15 cellular contexts compared by ENCODE assay signal in the genomic region with DNA sequence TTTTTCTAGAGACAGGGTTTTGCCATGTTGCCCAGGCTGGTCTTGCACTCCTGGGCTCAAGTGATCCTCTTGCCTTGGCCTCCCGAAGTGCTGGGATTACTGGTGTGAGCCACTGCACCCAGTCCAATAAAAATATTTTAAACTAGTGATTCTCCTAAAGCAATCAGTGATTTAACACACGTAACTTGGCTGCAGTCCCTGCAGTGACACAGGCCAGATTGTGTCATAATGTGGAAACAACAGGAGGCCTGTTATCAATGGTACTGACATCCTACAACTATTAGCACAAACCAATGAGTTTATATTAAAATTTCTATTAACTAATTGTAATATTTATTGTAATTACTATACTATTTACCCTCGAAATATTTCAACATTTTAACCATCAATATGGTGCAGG. TPM values are rescaled to one million over a fixed set of nuclear protein-coding genes. Genes with fewer than 3 reads are reported as not detected.
A peak's percentile ranks its signal among the peaks of the same experiment; 100 is the strongest.
DNase-seq lines count a peak whose midpoint lies in the region; ATAC-seq and TF ChIP-seq lines count a peak whose summit lies in the region.
"Had no signal": no experiment of that assay in that cellular context is flagged by ENCODE, and none has a peak within 500 bp of the region (broad histone marks: within the 10 kb centered on the region; RNA-seq: fewer than 3 reads in every experiment).

No MANE protein-coding gene starts in this region.

- no peak overlapping the region for H3K27ac Mint-ChIP-seq in activated CD4-positive, alpha-beta T cell treated with anti-CD3 and anti-CD28 coated beads, Interleukin-2, amount 10 ng/mL, durations not matched to agents 7 days and 5 days
- H3K27ac Mint-ChIP-seq in central memory CD8-positive, alpha-beta T cell (ENCODE audit: low read depth): no peak overlapping the region
- no peak overlapping the region for H3K27ac Mint-ChIP-seq in nephron progenitor cell

- H3K4me1 ChIP-seq in HEK293 (ENCODE audit: control insufficient read depth, insufficient read depth, low read length): 0 out of 2 replicates have a peak, but pooled peaks cover 4% of the 10 kb centered on the region

- peaks cover 18% of the 10 kb centered on the region for H3K27me3 Mint-ChIP-seq in activated CD4-positive, alpha-beta T cell treated with anti-CD3 and anti-CD28 coated beads, Interleukin-2, amount 10 ng/mL, durations not matched to agents 7 days and 5 days
- H3K27me3 Mint-ChIP-seq in central memory CD8-positive, alpha-beta T cell: peaks cover 19% of the 10 kb centered on the region
- peaks cover 30% of the 10 kb centered on the region for H3K27me3 Mint-ChIP-seq in nephron progenitor cell (ENCODE audit: low read depth, poor library complexity)

- no peak for ATAC-seq in central memory CD8-positive, alpha-beta T cell (replicated peaks; ENCODE audit: extremely low read depth, poor library complexity, severe bottlenecking)
- ATAC-seq in HG02798 (IDR thresholded peaks at IDR 0.05; ENCODE audit: poor library complexity, unreplicated experiment): no peak
- ATAC-seq: psoas muscle had no signal

- H3K9me3 Mint-ChIP-seq in activated CD4-positive, alpha-beta T cell treated with anti-CD3 and anti-CD28 coated beads, Interleukin-2, amount 10 ng/mL, durations not matched to agents 7 days and 5 days: no peaks in the 10 kb centered on the region
- H3K9me3 Mint-ChIP-seq in central memory CD8-positive, alpha-beta T cell: no peaks in the 10 kb centered on the region
- no peaks in the 10 kb centered on the region for H3K9me3 Mint-ChIP-seq in nephron progenitor cell
- H3K9me3 Mint-ChIP-seq: activated naive CD8-positive, alpha-beta T cell treated with anti-CD3 and anti-CD28 coated beads for 36 hours had no signal

- peaks cover 37% of the 10 kb centered on the region for H3K4me1 Mint-ChIP-seq in activated CD4-positive, alpha-beta T cell treated with anti-CD3 and anti-CD28 coated beads, Interleukin-2, amount 10 ng/mL, durations not matched to agents 7 days and 5 days
- peaks cover 40% of the 10 kb centered on the region for H3K4me1 Mint-ChIP-seq in central memory CD8-positive, alpha-beta T cell
- H3K4me1 Mint-ChIP-seq in nephron progenitor cell: peaks cover 40% of the 10 kb centered on the region

- H3K4me3 Mint-ChIP-seq in activated CD4-positive, alpha-beta T cell treated with anti-CD3 and anti-CD28 coated beads, Interleukin-2, amount 10 ng/mL, durations not matched to agents 7 days and 5 days: peak overlapping the region; percentile 99
- peak overlapping the region; percentile 96 for H3K4me3 Mint-ChIP-seq in central memory CD8-positive, alpha-beta T cell
- peak overlapping the region; percentile 94 for H3K4me3 Mint-ChIP-seq in nephron progenitor cell

- TF ChIP-seq CTCF in HEK293 (tag by site-specific recombination; IDR thresholded peaks at IDR 0.05) (no peak), nephron progenitor cell (IDR thresholded peaks at IDR 0.05) (no peak)

- no peak overlapping the region for H3K4me3 ChIP-seq in HEK293 (ENCODE audit: low read depth, low read length)

- peaks cover 28% of the 10 kb centered on the region for H3K36me3 Mint-ChIP-seq in activated CD4-positive, alpha-beta T cell treated with anti-CD3 and anti-CD28 coated beads, Interleukin-2, amount 10 ng/mL, durations not matched to agents 7 days and 5 days (ENCODE audit: low read depth)
- H3K36me3 Mint-ChIP-seq in central memory CD8-positive, alpha-beta T cell (ENCODE audit: insufficient read depth): peaks cover 19% of the 10 kb centered on the region
- peaks cover 11% of the 10 kb centered on the region for H3K36me3 Mint-ChIP-seq in nephron progenitor cell (ENCODE audit: low read depth)

- CTCF ChIA-PET in activated CD4-positive, alpha-beta T cell treated with anti-CD3 and anti-CD28 coated beads, Interleukin-2, amount 10 ng/mL, durations not matched to agents 7 days and 5 days (lab: Charles Lee): no interaction called here
- CTCF ChIA-PET in HEK293 (lab: Yijun Ruan, JAX): no interaction called here

- H3K9me3 ChIP-seq in HEK293 (ENCODE audit: control insufficient read depth, insufficient read depth, low read depth, low read length): no peaks in the 10 kb centered on the region
- H3K9me3 ChIP-seq: Caco-2, psoas muscle had no signal

- H3K36me3 ChIP-seq in HEK293 (ENCODE audit: control insufficient read depth in 2 of 2, insufficient read depth in 1 of 2, low read length in 2 of 2): peaks cover 0 to 25% of the 10 kb centered on the region in 2 experiments; a peak in 1 of 3 replicates

- no peak overlapping the region for H3K27ac ChIP-seq in HEK293 (ENCODE audit: extremely low read depth, low read depth, low read length)

- no peak for DNase-seq in activated CD4-positive, alpha-beta T cell treated with anti-CD3 and anti-CD28 coated beads, Interleukin-2, amount 10 ng/mL, durations not matched to agents 7 days and 5 days
- DNase-seq in activated CD4-positive, alpha-beta T cell treated with anti-CD3 and anti-CD28 coated beads for 1 hour: no peak
- DNase-seq in central memory CD8-positive, alpha-beta T cell (ENCODE audit: low spot score in 2 of 2): no peak
- DNase-seq in nephron progenitor cell: no peak
- DNase-seq in COLO829 (ENCODE audit: low spot score): no peak
- DNase-seq in amniotic stem cell (lab: John Stamatoyannopoulos, UW): no peak
- DNase-seq: activated naive CD8-positive, alpha-beta T cell treated with anti-CD3 and anti-CD28 coated beads for 36 hours; GF-D8; kidney; NCI-H2029; NCI-H524 had no signal

- POLR2A ChIA-PET in activated CD4-positive, alpha-beta T cell treated with anti-CD3 and anti-CD28 coated beads, Interleukin-2, amount 10 ng/mL, durations not matched to agents 7 days and 5 days (lab: Charles Lee): no interaction called here
- POLR2A ChIA-PET in HEK293 (lab: Yijun Ruan, JAX): no interaction called here

TF ChIP-seq in HEK293, 187 proteins besides CTCF, POLR2A, EP300 and RAD21:
- TF ChIP-seq KLF9 (tag by site-specific recombination; IDR thresholded peaks at IDR 0.05; ENCODE audit: low read depth) (no peak), ZBTB48 (tag by site-specific recombination; IDR thresholded peaks at IDR 0.05) (peak; percentile 17; the same call in 1 of the 2 replicates), ZBTB20 (tag by site-specific recombination; IDR thresholded peaks at IDR 0.05) (no peak), ZNF660 (tag by site-specific recombination; IDR thresholded peaks at IDR 0.05) (0 out of 2 replicates have a peak, but pooled peaks have one; percentile 41)
- TF ChIP-seq, protein P1, sequence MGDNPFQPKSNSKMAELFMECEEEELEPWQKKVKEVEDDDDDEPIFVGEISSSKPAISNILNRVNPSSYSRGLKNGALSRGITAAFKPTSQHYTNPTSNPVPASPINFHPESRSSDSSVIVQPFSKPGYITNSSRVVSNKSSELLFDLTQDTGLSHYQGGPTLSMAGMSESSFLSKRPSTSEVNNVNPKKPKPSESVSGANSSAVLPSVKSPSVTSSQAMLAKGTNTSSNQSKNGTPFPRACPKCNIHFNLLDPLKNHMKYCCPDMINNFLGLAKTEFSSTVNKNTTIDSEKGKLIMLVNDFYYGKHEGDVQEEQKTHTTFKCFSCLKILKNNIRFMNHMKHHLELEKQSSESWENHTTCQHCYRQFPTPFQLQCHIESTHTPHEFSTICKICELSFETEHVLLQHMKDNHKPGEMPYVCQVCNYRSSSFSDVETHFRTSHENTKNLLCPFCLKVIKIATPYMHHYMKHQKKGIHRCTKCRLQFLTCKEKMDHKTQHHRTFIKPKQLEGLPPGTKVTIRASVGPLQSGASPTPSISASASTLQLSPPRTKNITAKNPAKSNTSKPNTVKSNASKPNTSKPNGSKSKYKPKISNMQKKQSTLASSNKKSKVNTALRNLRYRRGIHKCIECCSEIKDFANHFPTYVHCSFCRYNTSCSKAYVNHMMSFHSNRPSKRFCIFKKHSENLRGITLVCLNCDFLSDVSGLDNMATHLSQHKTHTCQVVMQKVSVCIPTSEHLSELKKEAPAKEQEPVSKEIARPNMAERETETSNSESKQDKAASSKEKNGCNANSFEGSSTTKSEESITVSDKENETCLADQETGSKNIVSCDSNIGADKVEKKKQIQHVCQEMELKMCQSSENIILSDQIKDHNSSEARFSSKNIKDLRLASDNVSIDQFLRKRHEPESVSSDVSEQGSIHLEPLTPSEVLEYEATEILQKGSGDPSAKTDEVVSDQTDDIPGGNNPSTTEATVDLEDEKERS (tag by site-specific recombination; IDR thresholded peaks at IDR 0.05): no peak

RNA-seq across cellular contexts. Expression of a gene that starts 1.6 kb away (rescaled TPM):
- total RNA-seq in activated CD4-positive, alpha-beta T cell treated with anti-CD3 and anti-CD28 coated beads, Interleukin-2, amount 10 ng/mL, durations not matched to agents 7 days and 5 days: 100 to 1,000 TPM; 159 to 167 TPM
